19 cellular contexts compared by ENCODE assay signal in genomic region chr9:13410566-13411031, GRCh38.
DNase-seq lines count a peak whose midpoint lies in the region; ATAC-seq, FAIRE-seq and TF ChIP-seq lines count a peak whose summit lies in the region.
"Had no signal": no experiment of that assay in that cellular context is flagged by ENCODE, and none has a peak within 500 bp of the region (broad histone marks: within the 10 kb centered on the region; RNA-seq: fewer than 3 reads in every experiment).

No MANE protein-coding gene starts in this region.

- no peaks in the 10 kb centered on the region for H4K20me1 ChIP-seq in H1 (replicated peaks in 1 of 2; ENCODE audit: control insufficient read depth in 1 of 2, insufficient read depth in 2 of 2, low read length in 2 of 2)

- H3K27ac ChIP-seq in H1 (ENCODE audit: low read depth, low read length) (no peak overlapping the region), mesendoderm (ENCODE audit: low read depth, low read length) (no peak overlapping the region)

- H3K4me3 Mint-ChIP-seq in activated T-helper 17 cell treated with anti-CD3 and anti-CD28 coated beads, Interleukin-2, amount 50 U/mL, for 72 hours = no peak overlapping the region
- H3K4me3 Mint-ChIP-seq: activated naive CD8-positive, alpha-beta T cell treated with anti-CD3 and anti-CD28 coated beads, Interleukin-2, amount 10 ng/mL, durations not matched to agents 7 days and 5 days; dendritic cell treated with granulocyte-macrophage colony-stimulating factor and Interleukin-4, amounts not matched to agents 40 ng/mL and 50 ng/mL, for 4 days; T-helper 17 cell had no signal

- H3K4me1 ChIP-seq in H1 (replicated peaks in 1 of 4; ENCODE audit: control insufficient read depth in 3 of 4, insufficient read depth in 4 of 4, low read length in 3 of 4) = no peaks in the 10 kb centered on the region
- no peaks in the 10 kb centered on the region for H3K4me1 ChIP-seq in mesendoderm (ENCODE audit: control insufficient read depth, low read depth, low read length)

- no peak for ATAC-seq in activated T-helper 17 cell treated with anti-CD3 and anti-CD28 coated beads, Interleukin-2, amount 50 U/mL, for 72 hours (replicated peaks)
- ATAC-seq in HG02870 (IDR thresholded peaks at IDR 0.05; ENCODE audit: unreplicated experiment) = no peak
- ATAC-seq: T-helper 17 cell had no signal

- H2BK5ac ChIP-seq in H1 (ENCODE audit: low read depth, low read length) (no peak overlapping the region), mesendoderm (ENCODE audit: low read length) (no peak overlapping the region)

- H3K36me3 Mint-ChIP-seq in activated T-helper 17 cell treated with anti-CD3 and anti-CD28 coated beads, Interleukin-2, amount 50 U/mL, for 72 hours (ENCODE audit: low read depth) = no peaks in the 10 kb centered on the region
- H3K36me3 Mint-ChIP-seq: activated naive CD8-positive, alpha-beta T cell treated with anti-CD3 and anti-CD28 coated beads, Interleukin-2, amount 10 ng/mL, durations not matched to agents 7 days and 5 days had no signal

- H4K8ac ChIP-seq in H1 (ENCODE audit: extremely low read depth, insufficient read depth, low read length) (no peak overlapping the region), mesendoderm (ENCODE audit: low read depth, low read length) (no peak overlapping the region)

- TF ChIP-seq EP300 in H1 (IDR thresholded peaks at IDR 0.05; ENCODE audit: borderline replicate concordance in 1 of 2, low read depth in 2 of 2, low read length in 2 of 2) = no peak

- H2BK12ac ChIP-seq in H1 (ENCODE audit: low read depth, low read length) = no peak overlapping the region

- CTCF ChIA-PET in H1 (lab: Charles Lee; ENCODE audit: partially characterized antibody) = no interaction called here

- H3K9ac ChIP-seq in H1 (replicated peaks in 1 of 4; ENCODE audit: extremely low read depth in 1 of 4, low read depth in 3 of 4, low read length in 3 of 4) = no peak overlapping the region
- no peak overlapping the region for H3K9ac ChIP-seq in mesendoderm (ENCODE audit: low read length)

- H3K27me3 Mint-ChIP-seq in activated T-helper 17 cell treated with anti-CD3 and anti-CD28 coated beads, Interleukin-2, amount 50 U/mL, for 72 hours = no peaks in the 10 kb centered on the region
- H3K27me3 Mint-ChIP-seq: activated naive CD8-positive, alpha-beta T cell treated with anti-CD3 and anti-CD28 coated beads, Interleukin-2, amount 10 ng/mL, durations not matched to agents 7 days and 5 days; dendritic cell treated with granulocyte-macrophage colony-stimulating factor and Interleukin-4, amounts not matched to agents 40 ng/mL and 50 ng/mL, for 4 days; T-helper 17 cell had no signal

- H2AK5ac ChIP-seq in H1 (ENCODE audit: low read depth, low read length) = no peak overlapping the region
- no peak overlapping the region for H2AK5ac ChIP-seq in mesendoderm (ENCODE audit: low read length)

- H3K79me2 ChIP-seq in H1 (ENCODE audit: control insufficient read depth in 1 of 2, insufficient read depth in 2 of 2, low read length in 2 of 2) = no peaks in the 10 kb centered on the region
- no peaks in the 10 kb centered on the region for H3K79me2 ChIP-seq in mesendoderm (ENCODE audit: control insufficient read depth, insufficient read depth, low read length)

- no peak overlapping the region for H2BK120ac ChIP-seq in H1 (replicated peaks; ENCODE audit: low read depth, low read length)
- H2BK120ac ChIP-seq in mesendoderm (ENCODE audit: low read depth, low read length) = no peak overlapping the region

- TF ChIP-seq RAD21 in H1 (IDR thresholded peaks at IDR 0.05 in 1 of 2, conservative IDR thresholded peaks at IDR 0.05 in 1 of 2; ENCODE audit: low read depth in 2 of 2, low read length in 2 of 2) = no peak

- no peak overlapping the region for H2BK20ac ChIP-seq in H1 (ENCODE audit: low read length)

- DNase-seq in EH (ENCODE audit: low read depth) (peak; percentile 14), NCI-H226 (peak; percentile 86), H1 (ENCODE audit: low read depth in 1 of 2, low spot score in 2 of 2) (no peak), renal cortical epithelial cell (ENCODE audit: low read depth) (peak; percentile 89), GM12892 (ENCODE audit: insufficient read length) (no peak), mesendoderm (no peak)
- DNase-seq: activated naive CD8-positive, alpha-beta T cell treated with anti-CD3 and anti-CD28 coated beads, Interleukin-2, amount 10 ng/mL, durations not matched to agents 7 days and 5 days; activated T-cell treated with anti-CD3 and anti-CD28 coated beads for 4 hours; midbrain; NCI-H1048; NCI-H526; posterior cingulate gyrus; RPMI8226; T-helper 17 cell; trophoblast cell had no signal

- H3K79me1 ChIP-seq in H1 (ENCODE audit: low read depth, low read length) = no peaks in the 10 kb centered on the region
- H3K79me1 ChIP-seq in mesendoderm (ENCODE audit: low read length) = no peaks in the 10 kb centered on the region

- no peaks in the 10 kb centered on the region for H3K9me3 ChIP-seq in H1 (ENCODE audit: insufficient read depth in 2 of 2, low read depth in 1 of 2, low read length in 1 of 2)

- H2BK15ac ChIP-seq in H1 (ENCODE audit: low read length) = no peak overlapping the region
- H2BK15ac ChIP-seq in mesendoderm (replicated peaks; ENCODE audit: low read depth) = no peak overlapping the region

- H3K18ac ChIP-seq in H1 (ENCODE audit: extremely low read depth, low read length) (no peak overlapping the region), mesendoderm (ENCODE audit: low read length) (no peak overlapping the region)

- no peak for TF ChIP-seq CTCF in H1 (IDR thresholded peaks at IDR 0.05; ENCODE audit: control extremely low read depth in 1 of 3, insufficient read depth in 1 of 3, low read depth in 1 of 3, low read length in 3 of 3)

- FAIRE-seq in H1 (lab: Jason Lieb, UNC) (peak; percentile 62), GM12892 (lab: Jason Lieb, UNC) (no peak)
- FAIRE-seq: GM12891 had no signal

- WGBS in H1 (ENCODE audit: extremely low coverage in 1 of 2, insufficient coverage in 1 of 2, insufficient read length in 1 of 2, insufficient replicate concordance in 2 of 2, low coverage in 1 of 2, low lambda C conversion rate in 2 of 2, missing lambda C conversion rate in 1 of 2), 2 experiments = 86% methylated on average over 2 of the region's 2 CpGs; no CpG with 5 or more reads in 1 of the 2 experiments
- WGBS in mesendoderm (ENCODE audit: extremely low coverage, insufficient coverage, low lambda C conversion rate) = no CpG with 5 or more reads among the region's 2 CpGs

- no peaks in the 10 kb centered on the region for H3K23me2 ChIP-seq in H1 (ENCODE audit: low read depth, low read length)

- H3K27me3 ChIP-seq in H1 (replicated peaks in 1 of 4; ENCODE audit: control insufficient read depth in 3 of 4, extremely low read depth in 1 of 4, insufficient read depth in 3 of 4, low read length in 3 of 4) (no peaks in the 10 kb centered on the region), mesendoderm (ENCODE audit: insufficient read depth, low read length, poor library complexity) (no peaks in the 10 kb centered on the region)

- H3K36me3 ChIP-seq in H1 (ENCODE audit: control insufficient read depth in 2 of 4, insufficient read depth in 4 of 4, low read length in 3 of 4) (no peaks in the 10 kb centered on the region), mesendoderm (ENCODE audit: control insufficient read depth, insufficient read depth, low read length) (no peaks in the 10 kb centered on the region)

- no peaks in the 10 kb centered on the region for H3K4me1 Mint-ChIP-seq in activated T-helper 17 cell treated with anti-CD3 and anti-CD28 coated beads, Interleukin-2, amount 50 U/mL, for 72 hours
- H3K4me1 Mint-ChIP-seq: activated naive CD8-positive, alpha-beta T cell treated with anti-CD3 and anti-CD28 coated beads, Interleukin-2, amount 10 ng/mL, durations not matched to agents 7 days and 5 days; T-helper 17 cell had no signal

- H3K14ac ChIP-seq in H1 (ENCODE audit: insufficient read length) = no peak overlapping the region

- no peak overlapping the region for H2AFZ ChIP-seq in H1 (ENCODE audit: low read length)

- H4K91ac ChIP-seq in H1 (replicated peaks; ENCODE audit: insufficient read length, low read length) = no peak overlapping the region

- POLR2A ChIA-PET in H1 (lab: Charles Lee; ENCODE audit: partially characterized antibody) = no interaction called here

- H3K4ac ChIP-seq in H1 (replicated peaks; ENCODE audit: insufficient read length, low read depth, low read length) (no peak overlapping the region), mesendoderm (ENCODE audit: low read depth, low read length) (no peak overlapping the region)

- H3K56ac ChIP-seq in H1 (replicated peaks; ENCODE audit: insufficient read length, low read depth, low read length) = no peak overlapping the region
- no peak overlapping the region for H3K56ac ChIP-seq in mesendoderm (ENCODE audit: low read length)

- H3K9me3 Mint-ChIP-seq in activated T-helper 17 cell treated with anti-CD3 and anti-CD28 coated beads, Interleukin-2, amount 50 U/mL, for 72 hours = no peaks in the 10 kb centered on the region
- H3K9me3 Mint-ChIP-seq: dendritic cell treated with granulocyte-macrophage colony-stimulating factor and Interleukin-4, amounts not matched to agents 40 ng/mL and 50 ng/mL, for 4 days had no signal

- TF ChIP-seq POLR2A in H1 (IDR thresholded peaks at IDR 0.05; ENCODE audit: control extremely low read depth in 1 of 2, low read depth in 2 of 2, low read length in 2 of 2) (no peak), GM12892 (IDR thresholded peaks at IDR 0.05; ENCODE audit: low read depth, low read length) (no peak)

- H3K23ac ChIP-seq in H1 (ENCODE audit: insufficient read length) = no peak overlapping the region
- H3K23ac ChIP-seq in mesendoderm (ENCODE audit: low read length) = no peak overlapping the region

- no peak overlapping the region for H3K27ac Mint-ChIP-seq in activated T-helper 17 cell treated with anti-CD3 and anti-CD28 coated beads, Interleukin-2, amount 50 U/mL, for 72 hours
- H3K27ac Mint-ChIP-seq: activated naive CD8-positive, alpha-beta T cell treated with anti-CD3 and anti-CD28 coated beads, Interleukin-2, amount 10 ng/mL, durations not matched to agents 7 days and 5 days; dendritic cell treated with granulocyte-macrophage colony-stimulating factor and Interleukin-4, amounts not matched to agents 40 ng/mL and 50 ng/mL, for 4 days; T-helper 17 cell had no signal

- H3K4me2 ChIP-seq in H1 (ENCODE audit: insufficient read depth in 1 of 2, low read depth in 2 of 2, low read length in 2 of 2) (no peak overlapping the region), mesendoderm (ENCODE audit: low read length) (no peak overlapping the region)

- H3K4me3 ChIP-seq in H1 (ENCODE audit: extremely low read depth in 1 of 4, insufficient read depth in 2 of 4, low read depth in 3 of 4, low read length in 4 of 4) (no peak overlapping the region), mesendoderm (ENCODE audit: low read length) (no peak overlapping the region)

- no peak overlapping the region for H4K5ac ChIP-seq in H1 (ENCODE audit: insufficient read length, low read depth, low read length)
- no peak overlapping the region for H4K5ac ChIP-seq in mesendoderm (ENCODE audit: low read length)

TF ChIP-seq in H1, 55 proteins besides CTCF, POLR2A, EP300 and RAD21 (continues in another document):
- TF ChIP-seq FOSL1 (IDR thresholded peaks at IDR 0.05; ENCODE audit: insufficient read depth, low read depth, low read length) = no peak

Comparison
In these comparisons a context has a peak if more than half of its experiments do, and no peak if none do; other contexts are left out.
1. DNase-seq: peak in EH (single experiment), NCI-H226 (single experiment) and renal cortical epithelial cell (single experiment); none in H1 (0 of 2), GM12892 (single experiment) and mesendoderm (single experiment).